ENCODE assay signal across 12 cellular contexts in genomic region chr6:137871299-137871698, GRCh38. TPM values are rescaled to one million over a fixed set of nuclear protein-coding genes. Genes with fewer than 3 reads are reported as not detected.
DNase-seq lines count a peak whose midpoint lies in the region; ATAC-seq, FAIRE-seq and TF ChIP-seq lines count a peak whose summit lies in the region.
"Had no signal": no experiment of that assay in that cellular context is flagged by ENCODE, and none has a peak within 500 bp of the region (broad histone marks: within the 10 kb centered on the region; RNA-seq: fewer than 3 reads in every experiment).

No MANE protein-coding gene starts in this region.

- DNase-seq in right atrium auricular region (ENCODE audit: low spot score) (no peak), heart left ventricle (no peak), K562 (ENCODE audit: extremely low read depth in 1 of 4, low spot score in 3 of 4) (no peak), upper lobe of right lung (no peak), activated gamma-delta T cell treated with Interleukin-2 at 50 U/mL for 16 hours (no peak), NAMALWA (ENCODE audit: low spot score) (no peak), NCI-H1930 (lab: John Stamatoyannopoulos, UW) (no peak)
- DNase-seq: activated CD4-positive, CD25-positive, alpha-beta regulatory T cell treated with anti-CD3 and anti-CD28 coated beads, Interleukin-2, amount 50 U/mL, for 72 hours; NK-92 treated with Interleukin-12 subunit alpha and Interleukin-12 subunit beta, amount 100 ng/mL, for 24 hours; thyroid gland had no signal

- TF ChIP-seq POLR2A in heart left ventricle (IDR thresholded peaks at IDR 0.05) (no peak), K562 (conservative IDR thresholded peaks at IDR 0.05) (no peak)

- H3K9ac ChIP-seq in K562 (ENCODE audit: insufficient read depth in 1 of 2, low read depth in 2 of 2, low read length in 2 of 2) (no peak overlapping the region), mucosa of rectum (ENCODE audit: low read depth in 1 of 2, low read length in 2 of 2) (no peak overlapping the region)

- H3K36me3 ChIP-seq in right atrium auricular region (peaks cover 16% of the 10 kb centered on the region), heart left ventricle (peaks cover 0 to 41% (median 23%) of the 10 kb centered on the region in 9 donors), K562 (ENCODE audit: control insufficient read depth, insufficient read depth, low read length) (peaks cover 51% of the 10 kb centered on the region; the same call in 2 of the 3 replicates), mucosa of rectum (ENCODE audit: control insufficient read depth in 2 of 2, insufficient read depth in 2 of 2, low read length in 2 of 2) (peaks cover 21 to 28% of the 10 kb centered on the region in 2 donors), upper lobe of right lung (peaks cover 27% of the 10 kb centered on the region)

- peak overlapping the region in 1 of 2 donors; percentile 21 for H3K4me3 ChIP-seq in right atrium auricular region
- H3K4me3 ChIP-seq in heart left ventricle, result peak overlapping the region in 6 of 12 donors; percentile 7 to 98 (median 24)
- no peak overlapping the region for H3K4me3 ChIP-seq in K562
- peak overlapping the region; percentile 95 to 99 for H3K4me3 ChIP-seq in mucosa of rectum (ENCODE audit: low read length in 2 of 2)
- H3K4me3 ChIP-seq in upper lobe of right lung, result peak overlapping the region; percentile 96
- H3K4me3 ChIP-seq: thyroid gland had no signal

- H3K9me3 ChIP-seq in right atrium auricular region (no peaks in the 10 kb centered on the region), heart left ventricle (no peaks in the 10 kb centered on the region), K562 (replicated peaks; ENCODE audit: control insufficient read depth, insufficient read depth, low read depth, low read length) (no peaks in the 10 kb centered on the region), mucosa of rectum (ENCODE audit: control insufficient read depth in 2 of 2, low read length in 2 of 2) (no peaks in the 10 kb centered on the region), upper lobe of right lung (no peaks in the 10 kb centered on the region)
- H3K9me3 ChIP-seq: thyroid gland had no signal

- TF ChIP-seq RAD21 in K562 (CRISPR knock-in tag; conservative IDR thresholded peaks at IDR 0.05 in 1 of 2, IDR thresholded peaks at IDR 0.05 in 1 of 2), result no peak

- no TSS peak for BruUV-seq in K562 (replicated peaks; lab: Mats Ljungman, UMichigan)

- 0 out of 2 replicates have a peak overlapping the region, but pooled peaks have one; percentile 21 for H2AFZ ChIP-seq in K562 (ENCODE audit: low read depth, low read length)

- H3K4me1 ChIP-seq in right atrium auricular region (peaks cover 0 to 51% of the 10 kb centered on the region in 2 donors), heart left ventricle (peaks cover 1 to 72% (median 34%) of the 10 kb centered on the region in 12 donors), K562 (replicated peaks in 1 of 2; ENCODE audit: control insufficient read depth in 2 of 2, insufficient read depth in 2 of 2, low read length in 2 of 2) (peaks cover 17 to 40% of the 10 kb centered on the region in 2 experiments), mucosa of rectum (ENCODE audit: control insufficient read depth in 2 of 2, insufficient read depth in 2 of 2, low read length in 2 of 2) (peaks cover 29 to 41% of the 10 kb centered on the region in 2 donors), upper lobe of right lung (peaks cover 58% of the 10 kb centered on the region)

- no peaks in the 10 kb centered on the region for H3K27me3 ChIP-seq in right atrium auricular region
- H3K27me3 ChIP-seq in heart left ventricle, result no peaks in the 10 kb centered on the region
- H3K27me3 ChIP-seq in K562 (ENCODE audit: control insufficient read depth in 2 of 2, insufficient read depth in 2 of 2, low read length in 2 of 2), result no peaks in the 10 kb centered on the region
- H3K27me3 ChIP-seq in mucosa of rectum (ENCODE audit: control insufficient read depth in 2 of 2, insufficient read depth in 2 of 2, low read length in 2 of 2), result no peaks in the 10 kb centered on the region
- no peaks in the 10 kb centered on the region for H3K27me3 ChIP-seq in upper lobe of right lung
- H3K27me3 ChIP-seq: thyroid gland had no signal

- CTCF ChIA-PET in K562 (lab: Yijun Ruan, JAX; ENCODE audit: low intra/inter-chr PET ratio), result no interaction called here

- H3K9me1 ChIP-seq in K562 (ENCODE audit: control insufficient read depth, insufficient read depth, low read length), result no peaks in the 10 kb centered on the region

- 83 to 92% (median 87%) methylated on average over 10 of the region's 10 CpGs for WGBS in heart left ventricle, 4 donors
- 80% methylated on average over 10 of the region's 10 CpGs for WGBS in K562 (ENCODE audit: insufficient coverage, low coverage, missing lambda C conversion rate)

- in situ Hi-C loops in K562 (cut with MboI), result no loop called here

- no peak for TF ChIP-seq EP300 in K562 (IDR thresholded peaks at IDR 0.05; ENCODE audit: low read length)

- ATAC-seq in heart left ventricle (no peak), K562 (no peak), upper lobe of right lung (no peak)

- no peak for TF ChIP-seq CTCF in right atrium auricular region (IDR thresholded peaks at IDR 0.05)
- TF ChIP-seq CTCF in heart left ventricle (IDR thresholded peaks at IDR 0.05), result no peak
- no peak for TF ChIP-seq CTCF in K562 (IDR thresholded peaks at IDR 0.05 in 2 of 3, conservative IDR thresholded peaks at IDR 0.05 in 1 of 3; ENCODE audit: insufficient read depth in 2 of 3, low read depth in 1 of 3, low read length in 3 of 3)
- TF ChIP-seq CTCF in upper lobe of right lung (IDR thresholded peaks at IDR 0.05), result no peak

- H3K27ac ChIP-seq in right atrium auricular region (peak overlapping the region; percentile 9 to 59), heart left ventricle (peak overlapping the region in 6 of 12 donors; percentile 11 to 82 (median 22)), K562 (ENCODE audit: extremely low read depth, low read depth, low read length) (no peak overlapping the region), mucosa of rectum (ENCODE audit: low read depth in 2 of 2, low read length in 2 of 2) (peak overlapping the region; percentile 17 to 51), upper lobe of right lung (peak overlapping the region; percentile 65)

- intact Hi-C loops in heart left ventricle (cut with DNase I), result loop anchor here in 2 of 10 donors (2.0 to 10.0 kb wide), 2 partner anchors 64 to 68 kb away; no protein-coding TSS in a partner anchor
- intact Hi-C loops in K562 (cut with micrococcal nuclease), result no loop called here
- intact Hi-C loops in upper lobe of right lung (cut with DNase I), result no loop called here

- H4K20me1 ChIP-seq in K562 (replicated peaks; ENCODE audit: control insufficient read depth, insufficient read depth, low read length), result no peaks in the 10 kb centered on the region

- POLR2A ChIA-PET in K562 (lab: Yijun Ruan, JAX), result interaction anchor here (0.6 to 6.8 kb wide), 7 partner anchors 8 to 1131 kb away, joined by 3 to 61 read pairs (median 4); no protein-coding TSS in a partner anchor

- FAIRE-seq in K562 (lab: Jason Lieb, UNC), result no peak
- FAIRE-seq: islet of Langerhans had no signal

- no peak overlapping the region for H3K4me2 ChIP-seq in K562 (ENCODE audit: insufficient read depth, low read length)

- peaks cover 31% of the 10 kb centered on the region for H3K79me2 ChIP-seq in K562 (ENCODE audit: control insufficient read depth, insufficient read depth, low read length)

TF ChIP-seq in K562, 482 proteins besides CTCF, POLR2A, EP300 and RAD21:
- TF ChIP-seq MAFG (tag; conservative IDR thresholded peaks at IDR 0.05) (no peak), SRF (CRISPR knock-in tag; IDR thresholded peaks at IDR 0.05) (0 out of 4 replicates have a peak, but pooled peaks of 1 of the 2 experiments have one; percentile 4)

RNA-seq across cellular contexts. Expression of gene TNFAIP3, which starts 4.2 kb away (rescaled TPM):
- total RNA-seq in right atrium auricular region (10 to 100 TPM in 1 of 2 donors, 1 to 10 TPM in 1; 8.5 to 14.5 TPM), heart left ventricle (10 to 100 TPM in 2 of 9 donors, 1 to 10 TPM in 7; 3.2 to 33.7 (median 6.0) TPM), K562 (2014; rRNA removed) (5.9 and 6.2 TPM in 2 replicates), K562 (2014; rRNA removed; fragmentation: Illumina TruSeq; extraction: Trizol) (6.5 and 6.9 TPM in 2 replicates), K562 (2015; rRNA removed; fragmentation: Illumina TruSeq; extraction: Trizol) (4.6 TPM in 2 replicates), K562 (2021) (12.5 and 17.0 TPM in 2 replicates), upper lobe of right lung (45.9 TPM)
- polyA plus RNA-seq in heart left ventricle (1 to 10 TPM; 3.0 to 3.3 TPM), K562 (2011; rRNA removed) (6.4 and 11.8 TPM in 2 replicates), K562 (2014; fragmentation: Illumina TruSeq; extraction: Trizol) (9.8 and 11.5 TPM in 2 replicates), K562 (2014; fragmentation: Nextera tagmentation; extraction: Ambion mirVana) (1 to 10 TPM in 1 of 2 experiments, under 1 TPM in 1; 0.79 to 1.3 TPM), K562 (2014; rRNA removed) (9.2 and 9.5 TPM in 2 replicates)
- 14.3 and 18.6 TPM in 2 replicates for total RNA-seq in K562 (2011; cell fraction: chromatin; rRNA removed; ENCODE audit: low replicate concordance)
- 8.0 and 9.1 TPM in 2 replicates for total RNA-seq in K562 (2011; cell fraction: nucleolus; rRNA removed)
- 10.2 and 11.3 TPM in 2 replicates for total RNA-seq in K562 (2011; cell fraction: nucleoplasm; rRNA removed)
- 2.5 and 5.0 TPM in 2 replicates for polyA plus RNA-seq in K562 (2011; cell fraction: cytosol; rRNA removed)
- polyA plus RNA-seq in K562 (2011; cell fraction: nucleus; rRNA removed), result 21.1 and 33.6 TPM in 2 replicates
- polyA plus RNA-seq in K562 (2012), result 5.7 and 26.6 TPM in 2 replicates
- polyA minus RNA-seq in K562 (2011; rRNA and poly(A)+ RNA removed), result 5.4 and 11.3 TPM in 2 replicates
- polyA minus RNA-seq in K562 (2011; cell fraction: cytosol; rRNA and poly(A)+ RNA removed), result 2.9 and 4.6 TPM in 2 replicates
- polyA minus RNA-seq in K562 (2011; cell fraction: nucleus; rRNA and poly(A)+ RNA removed), result 6.7 and 20.5 TPM in 2 replicates
